In genomic region chr17:66308856-66309255, GRCh38 we compare ENCODE assay signal across 8 cellular contexts.
"Had no signal": no experiment of that assay in that cellular context is flagged by ENCODE, and none has a peak within 500 bp of the region (broad histone marks: within the 10 kb centered on the region; RNA-seq: fewer than 3 reads in every experiment).

No MANE protein-coding gene starts in this region.

- DNase-seq: activated T-cell treated with anti-CD3 and anti-CD28 coated beads for 4 hours; SIG-M5; stimulated activated CD4-positive, alpha-beta T cell treated with anti-CD3 and anti-CD28 coated beads, Interleukin-4, amount 100 ng/mL, for 4 hours; T1000; transverse colon had no signal

- H3K27me3 ChIP-seq: transverse colon had no signal

- H3K36me3 ChIP-seq: transverse colon had no signal

- H3K4me3 ChIP-seq: skin epidermis, transverse colon had no signal

- ATAC-seq: esophagus mucosa had no signal

- H3K27ac ChIP-seq: skin epidermis, transverse colon, VCaP had no signal

- H3K9me3 ChIP-seq: transverse colon had no signal
